8 cellular contexts compared by ENCODE assay signal in the genomic region with DNA sequence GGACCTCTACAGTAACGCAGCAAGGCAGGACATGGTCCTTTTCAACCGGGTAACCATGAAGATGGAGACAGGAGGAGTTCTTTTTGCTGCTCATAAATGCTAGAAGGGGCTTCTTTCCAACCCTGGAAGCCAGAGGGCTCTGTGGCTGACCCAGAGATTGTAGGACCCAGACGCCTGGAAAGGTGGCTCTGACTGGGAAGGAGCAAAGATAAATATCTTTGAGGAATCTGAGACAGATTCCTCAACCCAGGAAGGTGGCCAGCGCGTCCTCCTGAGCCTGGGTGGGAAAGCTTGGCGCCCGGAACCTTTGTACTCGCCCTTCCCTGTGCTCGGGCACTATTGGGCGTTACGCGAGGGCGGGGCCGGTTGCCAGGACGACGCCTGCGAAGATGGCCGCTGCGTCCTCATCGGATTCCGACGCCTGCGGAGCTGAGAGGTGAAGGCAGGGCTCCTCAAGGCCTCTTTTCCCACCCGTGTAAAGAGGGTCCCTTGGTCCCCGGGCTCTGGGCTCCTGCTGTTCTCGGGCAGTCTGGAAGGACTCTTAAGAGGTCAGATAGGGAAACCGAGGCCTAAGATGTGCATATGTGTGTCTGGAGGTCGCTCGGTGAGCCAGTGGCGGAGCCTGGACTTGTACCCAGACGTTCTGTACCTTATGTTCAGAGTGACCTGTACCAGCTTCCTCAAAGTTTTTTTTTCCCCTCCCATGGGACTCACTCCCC. TPM values are rescaled to one million over a fixed set of nuclear protein-coding genes. Genes with fewer than 3 reads are reported as not detected.
A peak's percentile ranks its signal among the peaks of the same experiment; 100 is the strongest.
DNase-seq lines count a peak whose midpoint lies in the region; ATAC-seq and TF ChIP-seq lines count a peak whose summit lies in the region.

A gene (plus strand): TSS at position 365 of the 719 bp plus-strand sequence. CDS start 25 bp downstream, at position 390.

- H3K4me1 ChIP-seq in NT2/D1 (ENCODE audit: insufficient read depth, insufficient read length) = no peaks in the 10 kb centered on the region

- DNase-seq in BJ (ENCODE audit: low read depth) (peak; percentile 3), HS-5 (ENCODE audit: low read depth) (peak; percentile 41), NT2/D1 (ENCODE audit: low read depth, low spot score) (peak; percentile 80), midbrain (lab: John Stamatoyannopoulos, UW) (peak; percentile 82)
- peak; percentile 58 for DNase-seq in activated CD8-positive, alpha-beta memory T cell treated with anti-CD3 and anti-CD28 coated beads, Interleukin-2, amount 50 U/mL, for 24 hours (ENCODE audit: extremely low read depth)
- DNase-seq in stimulated activated CD8-positive, alpha-beta memory T cell treated with anti-CD3 and anti-CD28 coated beads, Interleukin-15, amount 100 ng/mL, for 4 hours (ENCODE audit: low read depth in 2 of 2) = peak; percentile 50 to 52

- ATAC-seq in GM19328 (IDR thresholded peaks at IDR 0.05; ENCODE audit: unreplicated experiment) = peak; percentile 73

- H3K36me3 ChIP-seq in BJ (ENCODE audit: control insufficient read depth, insufficient read depth, low read length) (peaks cover 8% of the 10 kb centered on the region), NT2/D1 (ENCODE audit: insufficient read depth, insufficient read length, low read length) (peaks cover 59% of the 10 kb centered on the region)

- CTCF ChIA-PET in BJ (lab: Yijun Ruan, JAX) = interaction anchor here (0.7 kb wide), 1 partner anchor 49 kb away, joined by 3 read pairs; no protein-coding TSS in a partner anchor

- H3K27me3 ChIP-seq in BJ (ENCODE audit: control insufficient read depth, insufficient read depth, low read length) = no peaks in the 10 kb centered on the region
- H3K27me3 ChIP-seq in NT2/D1 (ENCODE audit: insufficient read depth, insufficient read length) = no peaks in the 10 kb centered on the region

- H3K9me3 ChIP-seq in NT2/D1 (ENCODE audit: insufficient read depth, low read length) = no peaks in the 10 kb centered on the region

- peak within 1 kb of the TSS; percentile 71 for H3K9ac ChIP-seq in NT2/D1 (ENCODE audit: insufficient read length, low read depth)

- in situ Hi-C loops in endometrial microvascular endothelial cells (cut with HindIII; ENCODE audit: inconsistent ontology term, low pct_unique_long_range_greater_than_20kb, low sequenced_read_pairs) = no loop called here

- H3K4me3 ChIP-seq in BJ (ENCODE audit: low read depth, low read length) = peak within 1 kb of the TSS; percentile 80
- H3K4me3 ChIP-seq in NT2/D1 (ENCODE audit: insufficient read length, low read depth) = peak within 1 kb of the TSS; percentile 94

- POLR2A ChIA-PET in BJ (lab: Charles Lee) = no interaction called here

- TF ChIP-seq CTCF in BJ (IDR thresholded peaks at IDR 0.05; ENCODE audit: insufficient read depth, low read depth, low read length) = peak; percentile 8; the same call in 1 of the 2 replicates

RNA-seq across cellular contexts. Expression of the gene that starts here (rescaled TPM):
- 24.0 and 31.1 TPM in 2 replicates for polyA plus RNA-seq in BJ (2011; rRNA removed)
- polyA minus RNA-seq in BJ (2011; rRNA and poly(A)+ RNA removed) = 23.6 and 31.0 TPM in 2 replicates
- total RNA-seq in endometrial microvascular endothelial cells (ENCODE audit: inconsistent ontology term) = 26.7 TPM

Comparison
In these comparisons a context has a peak if more than half of its experiments do, and no peak if none do; other contexts are left out.
1. Peak in every context shown above with its lines: DNase-seq, ATAC-seq and H3K4me3 ChIP-seq.
2. DNase-seq: peak in every context shown above with its lines; median percentile 82 in midbrain; 80 in NT2/D1; 58 in activated CD8-positive, alpha-beta memory T cell treated with anti-CD3 and anti-CD28 coated beads, Interleukin-2, amount 50 U/mL, for 24 hours; 51 in stimulated activated CD8-positive, alpha-beta memory T cell treated with anti-CD3 and anti-CD28 coated beads, Interleukin-15, amount 100 ng/mL, for 4 hours; 41 in HS-5; 3 in BJ.